9 cellular contexts compared by ENCODE assay signal in the genomic region with DNA sequence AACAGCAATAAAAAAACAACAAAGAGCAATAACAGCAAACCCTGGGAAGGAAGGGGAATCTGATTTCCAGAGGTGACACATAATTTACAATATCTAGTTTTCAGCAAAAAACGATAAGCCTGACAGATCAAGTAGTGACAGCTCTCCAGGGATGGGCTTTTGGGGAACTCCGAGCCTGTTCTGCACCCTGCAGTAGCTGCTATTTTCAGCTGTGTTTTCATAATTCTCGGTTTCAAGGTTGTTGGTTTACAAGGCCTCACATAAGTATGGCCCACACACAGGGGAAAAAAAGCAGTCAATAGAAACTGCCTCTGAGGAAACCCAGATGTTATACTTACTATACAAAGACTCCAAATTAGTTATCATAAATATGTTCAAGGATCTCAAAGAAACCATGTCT.
A peak's percentile ranks its signal among the peaks of the same experiment; 100 is the strongest.
DNase-seq lines count a peak whose midpoint lies in the region; ATAC-seq and TF ChIP-seq lines count a peak whose summit lies in the region.
"Had no signal": no experiment of that assay in that cellular context is flagged by ENCODE, and none has a peak within 500 bp of the region (broad histone marks: within the 10 kb centered on the region; RNA-seq: fewer than 3 reads in every experiment).

No MANE protein-coding gene starts in this region.

- ATAC-seq in GM21526 (IDR thresholded peaks at IDR 0.05; ENCODE audit: low FRiP score, unreplicated experiment) (peak; percentile 95), HG03280 (IDR thresholded peaks at IDR 0.05; ENCODE audit: unreplicated experiment) (peak; percentile 90)

- peak overlapping the region; percentile 63 for H3K27ac Mint-ChIP-seq in activated T-cell treated with anti-CD3 and anti-CD28 coated beads, Interleukin-2, amount 50 U/mL, for 24 hours
- H3K27ac Mint-ChIP-seq in Caco-2 (ENCODE audit: unreplicated experiment): no peak overlapping the region

- H3K27ac ChIP-seq in osteoblast (ENCODE audit: low read depth, low read length): peak overlapping the region; percentile 54

- no peak for DNase-seq in activated T-cell treated with anti-CD3 and anti-CD28 coated beads, Interleukin-2, amount 50 U/mL, for 24 hours
- DNase-seq in activated T-cell treated with anti-CD3 and anti-CD28 coated beads for 4 hours (no peak), osteoblast (ENCODE audit: insufficient read length, low spot score, missing footprints) (no peak), Caco-2 (no peak), GM03348 (ENCODE audit: low spot score) (no peak), NCI-H1436 treated with DMSO at 0.1 percent for 48 hours (lab: John Stamatoyannopoulos, UW) (no peak)

- CTCF ChIA-PET in Caco-2 (lab: Charles Lee): no interaction called here

- H3K27me3 ChIP-seq in osteoblast (ENCODE audit: insufficient read depth, low read length) (no peaks in the 10 kb centered on the region), Caco-2 (replicated peaks; ENCODE audit: control insufficient read depth, insufficient read depth, low read length) (no peaks in the 10 kb centered on the region)

- H3K9me3 ChIP-seq in osteoblast (ENCODE audit: low read depth, low read length) (no peaks in the 10 kb centered on the region), Caco-2 (peaks cover 10% of the 10 kb centered on the region)

- H3K4me3 Mint-ChIP-seq in activated T-cell treated with anti-CD3 and anti-CD28 coated beads, Interleukin-2, amount 50 U/mL, for 24 hours: no peak overlapping the region
- H3K4me3 Mint-ChIP-seq in Caco-2 (ENCODE audit: unreplicated experiment): no peak overlapping the region

- H3K36me3 Mint-ChIP-seq in activated T-cell treated with anti-CD3 and anti-CD28 coated beads, Interleukin-2, amount 50 U/mL, for 24 hours (ENCODE audit: low read depth): peaks cover 7% of the 10 kb centered on the region
- H3K36me3 Mint-ChIP-seq in Caco-2 (ENCODE audit: insufficient read depth, unreplicated experiment): no peaks in the 10 kb centered on the region

- no peaks in the 10 kb centered on the region for H3K36me3 ChIP-seq in osteoblast (ENCODE audit: insufficient read depth, low read length)
- no peaks in the 10 kb centered on the region for H3K36me3 ChIP-seq in Caco-2 (ENCODE audit: control insufficient read depth, insufficient read depth, low read length)

- peaks cover 66% of the 10 kb centered on the region for H3K4me1 Mint-ChIP-seq in activated T-cell treated with anti-CD3 and anti-CD28 coated beads, Interleukin-2, amount 50 U/mL, for 24 hours (ENCODE audit: low read depth)
- peaks cover 11% of the 10 kb centered on the region for H3K4me1 Mint-ChIP-seq in Caco-2 (ENCODE audit: low read depth, unreplicated experiment)

- no TSS peak for BruUV-seq in Caco-2 (replicated peaks; lab: Mats Ljungman, UMichigan)

- POLR2A ChIA-PET in Caco-2 (lab: Charles Lee): no interaction called here

- H3K27me3 Mint-ChIP-seq in activated T-cell treated with anti-CD3 and anti-CD28 coated beads, Interleukin-2, amount 50 U/mL, for 24 hours: no peaks in the 10 kb centered on the region
- H3K27me3 Mint-ChIP-seq in Caco-2 (ENCODE audit: insufficient read depth, unreplicated experiment): no peaks in the 10 kb centered on the region

- no peak for TF ChIP-seq CTCF in osteoblast (IDR thresholded peaks at IDR 0.05; ENCODE audit: extremely low read depth, low read depth, low read length)
- TF ChIP-seq CTCF in Caco-2 (IDR thresholded peaks at IDR 0.05; ENCODE audit: insufficient read depth in 1 of 2, low read depth in 1 of 2, low read length in 1 of 2, severe bottlenecking in 1 of 2, unreplicated experiment in 1 of 2): no peak

- H3K4me1 ChIP-seq in osteoblast (ENCODE audit: insufficient read depth, low read length) (peaks cover 55% of the 10 kb centered on the region), Caco-2 (peaks cover 5% of the 10 kb centered on the region; the same call in 1 of the 2 replicates)

- H4K20me1 ChIP-seq in osteoblast (ENCODE audit: insufficient read depth, low read length): no peaks in the 10 kb centered on the region

- intact Hi-C loops in Caco-2 (cut with micrococcal nuclease; ENCODE audit: unreplicated experiment): no loop called here

- H3K79me2 ChIP-seq in osteoblast (ENCODE audit: insufficient read depth, low read length): no peaks in the 10 kb centered on the region

- no peak overlapping the region for H3K4me3 ChIP-seq in osteoblast (ENCODE audit: insufficient read depth, low read length)
- H3K4me3 ChIP-seq in Caco-2 (ENCODE audit: low read depth, low read length): no peak overlapping the region
- H3K4me3 ChIP-seq: lung had no signal

- H2AFZ ChIP-seq in osteoblast (ENCODE audit: low read length): no peak overlapping the region

- peaks cover 15% of the 10 kb centered on the region for H3K9me3 Mint-ChIP-seq in activated T-cell treated with anti-CD3 and anti-CD28 coated beads, Interleukin-2, amount 50 U/mL, for 24 hours
- peaks cover 26% of the 10 kb centered on the region for H3K9me3 Mint-ChIP-seq in Caco-2 (ENCODE audit: unreplicated experiment)

- no peak overlapping the region for H3K4me2 ChIP-seq in osteoblast (ENCODE audit: insufficient read depth, low read length)
